28 cellular contexts compared by ENCODE assay signal in the genomic region with DNA sequence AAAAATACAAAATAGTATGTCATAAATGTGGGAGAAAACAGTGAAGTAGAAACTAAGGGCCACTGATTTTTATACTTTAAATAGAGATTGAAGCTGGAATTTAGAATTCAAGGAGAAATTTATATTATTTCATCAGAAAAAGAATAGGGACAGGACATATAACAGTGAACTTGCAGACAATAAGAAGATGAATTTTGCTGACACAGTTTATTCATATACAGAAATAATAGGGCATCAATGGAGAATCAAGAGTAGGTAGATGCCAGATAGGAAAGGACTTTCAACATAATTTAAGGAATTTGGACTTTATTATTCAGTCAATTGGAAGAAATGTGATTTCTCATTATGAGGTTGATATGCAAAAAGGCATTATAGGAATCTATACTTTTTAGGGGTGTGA.
"Had no signal": no experiment of that assay in that cellular context is flagged by ENCODE, and none has a peak within 500 bp of the region (broad histone marks: within the 10 kb centered on the region; RNA-seq: fewer than 3 reads in every experiment).

No MANE protein-coding gene starts in this region.

- H3K27ac ChIP-seq: colonic mucosa, coronary artery, dorsolateral prefrontal cortex, epithelial cell of prostate, esophagus muscularis mucosa, esophagus squamous epithelium, foreskin keratinocyte, gastrocnemius medialis, gastroesophageal sphincter, heart left ventricle, heart right ventricle had no signal

- FAIRE-seq: colon, endometrium, endothelial cell of umbilical vein, frontal cortex had no signal

- H3K4me1 ChIP-seq: colonic mucosa, esophagus muscularis mucosa, gastrocnemius medialis, gastroesophageal sphincter, heart left ventricle, heart right ventricle had no signal

- DNase-seq: colonic mucosa; cortex of kidney; dermis blood vessel endothelial cell; dorsolateral prefrontal cortex; effector CD4-positive, alpha-beta T cell; effector CD8-positive, alpha-beta T cell; effector memory CD4-positive, alpha-beta T cell; effector memory CD8-positive, alpha-beta T cell; endodermal cell; erythroblast; esophagus squamous epithelium; foreskin fibroblast; foreskin keratinocyte; foreskin melanocyte; gastrocnemius medialis; glutamatergic neuron; head of caudate nucleus; heart left ventricle; heart right ventricle had no signal

- H3K9me3 ChIP-seq: colonic mucosa, gastrocnemius medialis had no signal

- H3K27me3 ChIP-seq: colonic mucosa, esophagus muscularis mucosa, esophagus squamous epithelium, foreskin keratinocyte, gastrocnemius medialis, heart left ventricle had no signal

- ATAC-seq: effector memory CD8-positive, alpha-beta T cell; esophagus mucosa; foreskin keratinocyte; gastrocnemius medialis; gastroesophageal sphincter; heart left ventricle; heart right ventricle had no signal

- H3K36me3 ChIP-seq: colonic mucosa, esophagus muscularis mucosa, esophagus squamous epithelium, gastrocnemius medialis, gastroesophageal sphincter, heart left ventricle, heart right ventricle had no signal

- H3K4me3 ChIP-seq: colonic mucosa, coronary artery, dorsolateral prefrontal cortex, esophagus muscularis mucosa, esophagus squamous epithelium, gastrocnemius medialis, gastroesophageal sphincter, heart left ventricle, heart right ventricle had no signal
